ENCODE assay signal across 23 cellular contexts in genomic region chr2:83823238-83823637, GRCh38.
"Had no signal": no experiment of that assay in that cellular context is flagged by ENCODE, and none has a peak within 500 bp of the region (broad histone marks: within the 10 kb centered on the region; RNA-seq: fewer than 3 reads in every experiment).

No MANE protein-coding gene starts in this region.

- H3K9me3 Mint-ChIP-seq: activated B cell treated with CpG ODN at 0.5 μM for 24 hours; activated CD4-positive, alpha-beta memory T cell treated with anti-CD3 and anti-CD28 coated beads for 36 hours; activated CD4-positive, alpha-beta T cell treated with anti-CD3 and anti-CD28 coated beads, Interleukin-2, amount 10 ng/mL, durations not matched to agents 24 days and 14 days had no signal

- FAIRE-seq: TTC549 had no signal

- DNase-seq: activated B cell treated with CpG ODN at 0.5 μM for 24 hours; activated CD4-positive, alpha-beta memory T cell treated with anti-CD3 and anti-CD28 coated beads for 36 hours; activated CD4-positive, alpha-beta T cell treated with anti-CD3 and anti-CD28 coated beads for 1 hour; activated CD4-positive, alpha-beta T cell treated with anti-CD3 and anti-CD28 coated beads, Interleukin-2, amount 10 ng/mL, durations not matched to agents 24 days and 14 days; activated CD8-positive, alpha-beta memory T cell treated with anti-CD3 and anti-CD28 coated beads for 24 hours; activated effector memory CD4-positive, alpha-beta T cell treated with anti-CD3 and anti-CD28 coated beads, Interleukin-2, amount 50 U/mL, for 16 hours; activated naive CD4-positive, alpha-beta T cell treated with Interleukin-2 at 50 U/mL for 16 hours; activated T-cell treated with anti-CD3 and anti-CD28 coated beads, Interleukin-2, amount 50 U/mL, for 4 hours; caudate nucleus; NCI-H1092; NCI-H1417; NCI-H187 treated with DMSO at 0.1 percent for 48 hours; NCI-H2107; NCI-H226; NCI-H510A; NCI-H526 treated with DMSO at 0.1 percent for 48 hours; NCI-H82; SIG-M5; T-cell; T-helper 2 cell; T1000 had no signal

- H3K4me1 Mint-ChIP-seq: activated B cell treated with CpG ODN at 0.5 μM for 24 hours; activated CD4-positive, alpha-beta T cell treated with anti-CD3 and anti-CD28 coated beads, Interleukin-2, amount 10 ng/mL, durations not matched to agents 24 days and 14 days; T-cell had no signal

- H3K4me3 Mint-ChIP-seq: activated B cell treated with CpG ODN at 0.5 μM for 24 hours; activated CD4-positive, alpha-beta memory T cell treated with anti-CD3 and anti-CD28 coated beads for 36 hours; activated CD4-positive, alpha-beta T cell treated with anti-CD3 and anti-CD28 coated beads, Interleukin-2, amount 10 ng/mL, durations not matched to agents 24 days and 14 days; activated T-cell treated with anti-CD3 and anti-CD28 coated beads, Interleukin-2, amount 50 U/mL, for 4 hours; T-cell had no signal

- ATAC-seq: activated naive CD4-positive, alpha-beta T cell treated with anti-CD3 and anti-CD28 coated beads, Interleukin-2, amount 50 U/mL, for 72 hours; activated T-cell treated with anti-CD3 and anti-CD28 coated beads, Interleukin-2, amount 50 U/mL, for 4 hours; T-cell had no signal

- H3K27me3 Mint-ChIP-seq: activated B cell treated with CpG ODN at 0.5 μM for 24 hours; activated CD4-positive, alpha-beta T cell treated with anti-CD3 and anti-CD28 coated beads, Interleukin-2, amount 10 ng/mL, durations not matched to agents 24 days and 14 days had no signal

- H3K27ac Mint-ChIP-seq: activated B cell treated with CpG ODN at 0.5 μM for 24 hours; activated CD4-positive, alpha-beta memory T cell treated with anti-CD3 and anti-CD28 coated beads for 36 hours; activated CD4-positive, alpha-beta T cell treated with anti-CD3 and anti-CD28 coated beads, Interleukin-2, amount 10 ng/mL, durations not matched to agents 24 days and 14 days; activated naive CD4-positive, alpha-beta T cell treated with anti-CD3 and anti-CD28 coated beads, Interleukin-2, amount 50 U/mL, for 72 hours; T-cell had no signal
